In the genomic region with DNA sequence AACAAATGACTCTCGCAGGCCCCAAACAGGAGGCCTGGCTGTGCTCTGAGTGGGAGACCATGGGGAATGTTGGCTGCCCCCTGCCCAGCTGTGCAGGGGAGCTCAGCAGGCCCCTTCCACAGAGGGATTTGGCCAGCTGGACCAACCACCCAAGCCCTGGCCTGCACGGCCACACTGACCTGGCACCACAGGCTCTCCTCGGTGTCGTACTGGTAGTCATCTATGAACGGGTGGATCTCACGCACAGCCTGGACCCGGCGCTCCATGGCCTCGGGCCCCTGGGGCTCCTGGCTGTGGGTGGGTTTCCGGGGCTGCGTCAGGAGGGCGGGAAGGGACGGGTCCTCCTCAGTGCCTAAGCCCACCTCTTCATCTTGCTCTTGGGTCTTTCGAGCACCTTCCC, we compare ENCODE assay signal across 19 cellular contexts.
"Had no signal": no experiment of that assay in that cellular context is flagged by ENCODE, and none has a peak within 500 bp of the region (broad histone marks: within the 10 kb centered on the region; RNA-seq: fewer than 3 reads in every experiment).

No MANE protein-coding gene starts in this region.

- H3K27me3 Mint-ChIP-seq: activated CD4-positive, alpha-beta memory T cell treated with anti-CD3 and anti-CD28 coated beads, Interleukin-2, amount 10 ng/mL, durations not matched to agents 7 days and 5 days; activated CD8-positive, alpha-beta memory T cell treated with anti-CD3 and anti-CD28 coated beads, Interleukin-2, amount 10 ng/mL, durations not matched to agents 7 days and 5 days; T-helper 17 cell had no signal

- ATAC-seq: activated CD8-positive, alpha-beta memory T cell treated with anti-CD3 and anti-CD28 coated beads, Interleukin-2, amount 10 ng/mL, durations not matched to agents 7 days and 5 days; foreskin keratinocyte; left lobe of liver; psoas muscle; right cardiac atrium; T-helper 17 cell; upper lobe of right lung had no signal

- H3K27me3 ChIP-seq: adrenal gland, foreskin keratinocyte, SJSA1, upper lobe of right lung had no signal

- FAIRE-seq: bronchial epithelial cell, islet of Langerhans had no signal

- H3K9me3 Mint-ChIP-seq: activated CD4-positive, alpha-beta memory T cell treated with anti-CD3 and anti-CD28 coated beads, Interleukin-2, amount 10 ng/mL, durations not matched to agents 7 days and 5 days; activated naive CD4-positive, alpha-beta T cell treated with anti-CD3 and anti-CD28 coated beads for 36 hours had no signal

- H3K4me3 ChIP-seq: adrenal gland, psoas muscle, SJSA1, skin epidermis, thoracic aorta, upper lobe of right lung had no signal

- H3K27ac ChIP-seq: adrenal gland, foreskin keratinocyte, psoas muscle, SJSA1, skin epidermis, thoracic aorta, upper lobe of right lung, VCaP had no signal

- H3K9me3 ChIP-seq: adrenal gland, psoas muscle, SJSA1, thoracic aorta, upper lobe of right lung had no signal

- DNase-seq: activated CD4-positive, alpha-beta memory T cell treated with anti-CD3 and anti-CD28 coated beads, Interleukin-2, amount 10 ng/mL, durations not matched to agents 7 days and 5 days; activated CD4-positive, alpha-beta T cell treated with anti-CD3 and anti-CD28 coated beads for 1 hour; activated CD8-positive, alpha-beta memory T cell treated with anti-CD3 and anti-CD28 coated beads, Interleukin-2, amount 10 ng/mL, durations not matched to agents 7 days and 5 days; activated naive CD4-positive, alpha-beta T cell treated with anti-CD3 and anti-CD28 coated beads for 36 hours; adrenal gland; foreskin keratinocyte; hippocampal formation; midbrain; right cardiac atrium; T-helper 17 cell; upper lobe of right lung had no signal

- H3K27ac Mint-ChIP-seq: activated naive CD4-positive, alpha-beta T cell treated with anti-CD3 and anti-CD28 coated beads for 36 hours had no signal

- H3K4me3 Mint-ChIP-seq: activated CD4-positive, alpha-beta memory T cell treated with anti-CD3 and anti-CD28 coated beads, Interleukin-2, amount 10 ng/mL, durations not matched to agents 7 days and 5 days; activated CD8-positive, alpha-beta memory T cell treated with anti-CD3 and anti-CD28 coated beads, Interleukin-2, amount 10 ng/mL, durations not matched to agents 7 days and 5 days; activated naive CD4-positive, alpha-beta T cell treated with anti-CD3 and anti-CD28 coated beads for 36 hours; T-helper 17 cell had no signal
